In genomic region chr2:39174022-39174421, GRCh38 we compare ENCODE assay signal across 34 cellular contexts.
"Had no signal": no experiment of that assay in that cellular context is flagged by ENCODE, and none has a peak within 500 bp of the region (broad histone marks: within the 10 kb centered on the region; RNA-seq: fewer than 3 reads in every experiment).

No MANE protein-coding gene starts in this region.

- H3K9me3 ChIP-seq: MG63 had no signal

- H3K27me3 ChIP-seq: MG63 had no signal

- H3K4me3 ChIP-seq: MG63 had no signal

- DNase-seq: Karpas-422, Kasumi-1, MG63, MM.1S, MV-4-11, NCI-H1048, NCI-H1092, NCI-H1092 treated with DMSO at 0.1 percent for 48 hours, NCI-H1105, NCI-H1105 treated with DMSO at 0.1 percent for 48 hours, NCI-H1417, NCI-H1417 treated with DMSO at 0.1 percent for 48 hours, NCI-H1436, NCI-H1436 treated with DMSO at 0.1 percent for 48 hours, NCI-H146, NCI-H1694, NCI-H1694 treated with DMSO at 0.1 percent for 48 hours, NCI-H187, NCI-H187 treated with DMSO at 0.1 percent for 48 hours, NCI-H1930, NCI-H2029, NCI-H2029 treated with DMSO at 0.1 percent for 48 hours, NCI-H2081, NCI-H2081 treated with DMSO at 0.1 percent for 48 hours, NCI-H2107, NCI-H2171, NCI-H2171 treated with DMSO at 0.1 percent for 48 hours, NCI-H2227 treated with DMSO at 0.1 percent for 48 hours, NCI-H226, NCI-H345, NCI-H446, NCI-H446 treated with DMSO at 0.1 percent for 48 hours, NCI-H510A, NCI-H510A treated with DMSO at 0.1 percent for 48 hours had no signal

- H3K36me3 ChIP-seq: MG63 had no signal
